In genomic region chr5:131413605-131414559, GRCh38 we compare ENCODE assay signal across 9 cellular contexts.
DNase-seq lines count a peak whose midpoint lies in the region; ATAC-seq and TF ChIP-seq lines count a peak whose summit lies in the region.
"Had no signal": no experiment of that assay in that cellular context is flagged by ENCODE, and none has a peak within 500 bp of the region (broad histone marks: within the 10 kb centered on the region; RNA-seq: fewer than 3 reads in every experiment).

No MANE protein-coding gene starts in this region.

- no peaks in the 10 kb centered on the region for H3K27me3 ChIP-seq in dorsolateral prefrontal cortex
- H3K27me3 ChIP-seq in esophagus squamous epithelium, result no peaks in the 10 kb centered on the region
- H3K27me3 ChIP-seq: hepatocyte had no signal

- peaks cover 0 to 6% (median 0%) of the 10 kb centered on the region in 3 donors for H3K4me1 ChIP-seq in esophagus squamous epithelium

- 75 to 84% methylated on average over 4 of the region's 4 CpGs for WGBS in esophagus squamous epithelium, 2 donors

- peaks cover 0 to 21% (median 0%) of the 10 kb centered on the region in 3 donors for H3K36me3 ChIP-seq in esophagus squamous epithelium

- TF ChIP-seq CTCF in dorsolateral prefrontal cortex (IDR thresholded peaks at IDR 0.05 in 54 of 56, conservative IDR thresholded peaks at IDR 0.05 in 2 of 56; ENCODE audit: low read depth in 1 of 56, partially characterized antibody in 56 of 56) (no peak), esophagus squamous epithelium (IDR thresholded peaks at IDR 0.05) (no peak)

- H3K27ac ChIP-seq in dorsolateral prefrontal cortex (peak overlapping the region in 56 of 59 donors; percentile 0 to 82 (median 56)), esophagus squamous epithelium (no peak overlapping the region)
- H3K27ac ChIP-seq: hepatocyte had no signal

- H3K4me3 ChIP-seq in dorsolateral prefrontal cortex (no peak overlapping the region), esophagus squamous epithelium (no peak overlapping the region)
- H3K4me3 ChIP-seq: hepatocyte had no signal

- ATAC-seq in GM18502 (IDR thresholded peaks at IDR 0.05; ENCODE audit: poor library complexity, unreplicated experiment), result peak; percentile 76
- peak; percentile 72 for ATAC-seq in GM21447 (IDR thresholded peaks at IDR 0.05; ENCODE audit: unreplicated experiment)
- peak; percentile 61 for ATAC-seq in HG03521 (IDR thresholded peaks at IDR 0.05; ENCODE audit: unreplicated experiment)

- no peak for DNase-seq in dorsolateral prefrontal cortex
- no peak for DNase-seq in kidney glomerular epithelial cell (lab: John Stamatoyannopoulos, UW)
- DNase-seq in NCI-H2196 treated with DMSO at 0.1 percent for 48 hours (lab: John Stamatoyannopoulos, UW; ENCODE audit: unreplicated experiment), result no peak
- DNase-seq in DMS153 (lab: John Stamatoyannopoulos, UW), result no peak
- no peak for DNase-seq in esophagus squamous epithelium (lab: John Stamatoyannopoulos, UW)

- no peak for TF ChIP-seq POLR2A in esophagus squamous epithelium (IDR thresholded peaks at IDR 0.05)

- H3K9me3 ChIP-seq in esophagus squamous epithelium, result no peaks in the 10 kb centered on the region

- intact Hi-C loops in dorsolateral prefrontal cortex (cut with DNase I) (loop anchor here (2.0 to 10.0 kb wide), 3 partner anchors 149 to 249 kb away; partner anchors contain the start of genes CDC42SE2 (in 1 of the 2), HINT1 (in 1 of the 2) and LYRM7 (in 1 of the 2)), esophagus squamous epithelium (cut with DNase I) (no loop called here)

Comparison
In these comparisons a context has a peak if more than half of its experiments do, and no peak if none do; other contexts are left out.
1. H3K27ac ChIP-seq: peak in dorsolateral prefrontal cortex (56 of 59); none in esophagus squamous epithelium (0 of 4).
2. Peak in every context shown above with its lines, with median percentiles within 50 percentile points of each other: ATAC-seq.